ENCODE assay signal across 18 cellular contexts in genomic region chr12:109169262-109169661, GRCh38.
"Had no signal": no experiment of that assay in that cellular context is flagged by ENCODE, and none has a peak within 500 bp of the region (broad histone marks: within the 10 kb centered on the region; RNA-seq: fewer than 3 reads in every experiment).

No MANE protein-coding gene starts in this region.

- H3K4me1 ChIP-seq: parathyroid adenoma, right atrium auricular region had no signal

- H3K27ac ChIP-seq: parathyroid adenoma, right atrium auricular region, WERI-Rb-1 had no signal

- H3K4me3 ChIP-seq: adrenal gland, left lung, right atrium auricular region had no signal

- ATAC-seq: activated naive CD4-positive, alpha-beta T cell treated with anti-CD3 and anti-CD28 coated beads, Interleukin-2, amount 50 U/mL, for 72 hours; left lung; naive thymus-derived CD8-positive, alpha-beta T cell had no signal

- FAIRE-seq: small intestine had no signal

- H3K27me3 ChIP-seq: adrenal gland, left lung, right atrium auricular region had no signal

- H2AFZ ChIP-seq: parathyroid adenoma had no signal

- H3K9ac ChIP-seq: parathyroid adenoma had no signal

- H3K9me3 ChIP-seq: adrenal gland, right atrium auricular region had no signal

- DNase-seq: activated CD4-positive, alpha-beta T cell treated with anti-CD3 and anti-CD28 coated beads, Interleukin-2, amount 50 U/mL, for 4 hours; activated gamma-delta T cell treated with Interleukin-2 at 50 U/mL for 16 hours; effector CD8-positive, alpha-beta T cell; foreskin fibroblast; glutamatergic neuron; hypothalamus; islet precursor cell; left lung; naive thymus-derived CD8-positive, alpha-beta T cell; small intestine; stimulated activated CD4-positive, alpha-beta T cell treated with anti-CD3 and anti-CD28 coated beads, Interleukin-15, amount 100 ng/mL, for 24 hours; stimulated activated CD4-positive, alpha-beta T cell treated with anti-CD3 and anti-CD28 coated beads, Interleukin-2, amount 100 ng/mL, for 48 hours; T-helper 2 cell; WERI-Rb-1 had no signal
